ENCODE assay signal across 1 cellular context in the genomic region with DNA sequence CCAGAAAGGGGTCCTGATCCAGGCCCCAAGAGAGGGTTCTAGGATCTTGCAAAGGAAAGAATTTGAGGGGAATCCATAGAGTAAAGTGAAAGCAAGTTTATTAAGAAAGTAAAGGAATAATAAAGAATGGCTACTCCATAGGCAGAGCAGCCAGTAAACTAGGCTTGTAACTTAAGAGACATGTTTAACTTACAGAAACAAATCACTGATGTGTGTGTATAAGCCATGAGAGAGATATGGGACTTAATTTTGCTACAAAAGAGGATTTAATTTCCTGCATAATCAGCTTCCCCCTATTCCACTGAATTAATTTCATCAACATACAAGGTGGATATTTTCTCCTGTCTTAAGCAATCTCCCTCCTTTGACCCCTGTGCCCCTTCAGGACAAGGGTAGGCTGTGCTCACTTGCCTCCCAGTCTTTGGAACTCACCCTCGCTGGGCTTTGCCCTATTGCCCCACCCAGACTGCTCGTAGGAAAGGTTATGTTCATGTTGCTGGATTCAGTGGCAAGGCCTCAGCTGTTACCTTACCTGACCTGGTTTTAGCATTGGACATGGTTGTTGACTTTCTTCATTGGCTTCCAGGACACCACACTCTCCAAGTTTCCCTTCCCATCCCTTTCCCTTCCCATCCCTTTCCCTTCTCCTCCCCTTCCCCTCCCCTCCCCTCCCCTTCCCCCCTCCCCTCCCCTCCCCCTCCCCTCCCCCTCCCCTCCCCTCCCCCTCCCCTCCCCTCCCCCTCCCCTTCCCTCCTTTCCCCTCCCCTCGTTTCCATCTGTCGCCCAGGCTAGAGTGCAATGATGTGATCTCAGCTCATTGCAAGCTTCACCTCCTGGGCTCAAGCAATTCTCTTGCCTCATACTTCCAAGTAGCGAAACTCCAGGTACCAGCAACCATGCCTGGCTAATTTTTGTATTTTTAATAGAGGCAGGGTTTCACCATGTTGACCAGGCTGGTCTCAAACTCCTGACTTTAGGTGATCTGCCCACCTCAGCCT.
TF ChIP-seq lines count a peak whose summit lies in the region.

No MANE protein-coding gene starts in this region.

TF ChIP-seq in HepG2, 621 proteins besides CTCF, POLR2A, EP300 and RAD21 (continued from another document and continues in another):
- TF ChIP-seq, protein P1, sequence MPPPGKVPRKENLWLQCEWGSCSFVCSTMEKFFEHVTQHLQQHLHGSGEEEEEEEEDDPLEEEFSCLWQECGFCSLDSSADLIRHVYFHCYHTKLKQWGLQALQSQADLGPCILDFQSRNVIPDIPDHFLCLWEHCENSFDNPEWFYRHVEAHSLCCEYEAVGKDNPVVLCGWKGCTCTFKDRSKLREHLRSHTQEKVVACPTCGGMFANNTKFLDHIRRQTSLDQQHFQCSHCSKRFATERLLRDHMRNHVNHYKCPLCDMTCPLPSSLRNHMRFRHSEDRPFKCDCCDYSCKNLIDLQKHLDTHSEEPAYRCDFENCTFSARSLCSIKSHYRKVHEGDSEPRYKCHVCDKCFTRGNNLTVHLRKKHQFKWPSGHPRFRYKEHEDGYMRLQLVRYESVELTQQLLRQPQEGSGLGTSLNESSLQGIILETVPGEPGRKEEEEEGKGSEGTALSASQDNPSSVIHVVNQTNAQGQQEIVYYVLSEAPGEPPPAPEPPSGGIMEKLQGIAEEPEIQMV (CRISPR knock-in tag; IDR thresholded peaks at IDR 0.05; ENCODE audit: low read depth), result no peak
- TF ChIP-seq HNRNPUL1 (IDR thresholded peaks at IDR 0.05; ENCODE audit: low read depth, low read length) (no peak), YEATS2 (CRISPR knock-in tag; IDR thresholded peaks at IDR 0.05; ENCODE audit: borderline replicate concordance) (no peak), THRA (CRISPR knock-in tag; IDR thresholded peaks at IDR 0.05; ENCODE audit: borderline replicate concordance) (peak; percentile 100), TMF1 (CRISPR knock-in tag; IDR thresholded peaks at IDR 0.05; ENCODE audit: low read depth) (no peak), HDAC6 (IDR thresholded peaks at IDR 0.05; ENCODE audit: low read depth, low read length) (no peak), CSRNP1 (CRISPR knock-in tag; IDR thresholded peaks at IDR 0.05) (no peak), CEBPG (CRISPR knock-in tag; IDR thresholded peaks at IDR 0.05) (peak; percentile 84), BCL6 (CRISPR knock-in tag; IDR thresholded peaks at IDR 0.05) (peak; percentile 96), PAF1 (CRISPR knock-in tag; IDR thresholded peaks at IDR 0.05) (no peak), HDAC2 (CRISPR knock-in tag; IDR thresholded peaks at IDR 0.05) (peak; percentile 78; the same call in 1 of the 2 replicates), ZNF574 (CRISPR knock-in tag; IDR thresholded peaks at IDR 0.05) (peak; percentile 57), ARNT (IDR thresholded peaks at IDR 0.05) (no peak), BCL3 (CRISPR knock-in tag; IDR thresholded peaks at IDR 0.05) (no peak), GFI1 (CRISPR knock-in tag; IDR thresholded peaks at IDR 0.05; ENCODE audit: borderline replicate concordance) (no peak), CHD4 (IDR thresholded peaks at IDR 0.05; ENCODE audit: borderline replicate concordance, low read length) (no peak), ZNF225 (CRISPR knock-in tag; IDR thresholded peaks at IDR 0.05) (no peak), ZFP36L1 (CRISPR knock-in tag; IDR thresholded peaks at IDR 0.05) (no peak), ZNF263 (CRISPR knock-in tag; IDR thresholded peaks at IDR 0.05) (no peak), SNAI1 (CRISPR knock-in tag; IDR thresholded peaks at IDR 0.05; ENCODE audit: borderline replicate concordance) (no peak), ZNF275 (CRISPR knock-in tag; IDR thresholded peaks at IDR 0.05; ENCODE audit: borderline replicate concordance) (no peak)
- TF ChIP-seq, protein P2, sequence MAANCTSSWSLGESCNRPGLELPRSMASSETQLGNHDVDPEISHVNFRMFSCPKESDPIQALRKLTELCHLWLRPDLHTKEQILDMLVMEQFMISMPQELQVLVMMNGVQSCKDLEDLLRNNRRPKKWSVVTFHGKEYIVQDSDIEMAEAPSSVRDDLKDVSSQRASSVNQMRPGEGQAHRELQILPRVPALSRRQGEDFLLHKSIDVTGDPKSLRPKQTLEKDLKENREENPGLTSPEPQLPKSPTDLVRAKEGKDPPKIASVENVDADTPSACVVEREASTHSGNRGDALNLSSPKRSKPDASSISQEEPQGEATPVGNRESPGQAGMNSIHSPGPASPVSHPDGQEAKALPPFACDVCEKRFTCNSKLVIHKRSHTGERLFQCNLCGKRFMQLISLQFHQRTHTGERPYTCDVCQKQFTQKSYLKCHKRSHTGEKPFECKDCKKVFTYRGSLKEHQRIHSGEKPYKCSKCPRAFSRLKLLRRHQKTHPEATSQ (CRISPR knock-in tag; IDR thresholded peaks at IDR 0.05; ENCODE audit: borderline replicate concordance), result no peak; the same call in 1 of the 2 replicates
- TF ChIP-seq, protein P3, sequence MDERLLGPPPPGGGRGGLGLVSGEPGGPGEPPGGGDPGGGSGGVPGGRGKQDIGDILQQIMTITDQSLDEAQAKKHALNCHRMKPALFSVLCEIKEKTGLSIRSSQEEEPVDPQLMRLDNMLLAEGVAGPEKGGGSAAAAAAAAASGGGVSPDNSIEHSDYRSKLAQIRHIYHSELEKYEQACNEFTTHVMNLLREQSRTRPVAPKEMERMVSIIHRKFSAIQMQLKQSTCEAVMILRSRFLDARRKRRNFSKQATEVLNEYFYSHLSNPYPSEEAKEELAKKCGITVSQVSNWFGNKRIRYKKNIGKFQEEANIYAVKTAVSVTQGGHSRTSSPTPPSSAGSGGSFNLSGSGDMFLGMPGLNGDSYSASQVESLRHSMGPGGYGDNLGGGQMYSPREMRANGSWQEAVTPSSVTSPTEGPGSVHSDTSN (CRISPR knock-in tag; IDR thresholded peaks at IDR 0.05), result no peak
- TF ChIP-seq, protein P4, sequence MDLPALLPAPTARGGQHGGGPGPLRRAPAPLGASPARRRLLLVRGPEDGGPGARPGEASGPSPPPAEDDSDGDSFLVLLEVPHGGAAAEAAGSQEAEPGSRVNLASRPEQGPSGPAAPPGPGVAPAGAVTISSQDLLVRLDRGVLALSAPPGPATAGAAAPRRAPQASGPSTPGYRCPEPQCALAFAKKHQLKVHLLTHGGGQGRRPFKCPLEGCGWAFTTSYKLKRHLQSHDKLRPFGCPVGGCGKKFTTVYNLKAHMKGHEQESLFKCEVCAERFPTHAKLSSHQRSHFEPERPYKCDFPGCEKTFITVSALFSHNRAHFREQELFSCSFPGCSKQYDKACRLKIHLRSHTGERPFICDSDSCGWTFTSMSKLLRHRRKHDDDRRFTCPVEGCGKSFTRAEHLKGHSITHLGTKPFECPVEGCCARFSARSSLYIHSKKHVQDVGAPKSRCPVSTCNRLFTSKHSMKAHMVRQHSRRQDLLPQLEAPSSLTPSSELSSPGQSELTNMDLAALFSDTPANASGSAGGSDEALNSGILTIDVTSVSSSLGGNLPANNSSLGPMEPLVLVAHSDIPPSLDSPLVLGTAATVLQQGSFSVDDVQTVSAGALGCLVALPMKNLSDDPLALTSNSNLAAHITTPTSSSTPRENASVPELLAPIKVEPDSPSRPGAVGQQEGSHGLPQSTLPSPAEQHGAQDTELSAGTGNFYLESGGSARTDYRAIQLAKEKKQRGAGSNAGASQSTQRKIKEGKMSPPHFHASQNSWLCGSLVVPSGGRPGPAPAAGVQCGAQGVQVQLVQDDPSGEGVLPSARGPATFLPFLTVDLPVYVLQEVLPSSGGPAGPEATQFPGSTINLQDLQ (CRISPR knock-in tag; IDR thresholded peaks at IDR 0.05), result no peak
